28 cellular contexts compared by ENCODE assay signal in the genomic region with DNA sequence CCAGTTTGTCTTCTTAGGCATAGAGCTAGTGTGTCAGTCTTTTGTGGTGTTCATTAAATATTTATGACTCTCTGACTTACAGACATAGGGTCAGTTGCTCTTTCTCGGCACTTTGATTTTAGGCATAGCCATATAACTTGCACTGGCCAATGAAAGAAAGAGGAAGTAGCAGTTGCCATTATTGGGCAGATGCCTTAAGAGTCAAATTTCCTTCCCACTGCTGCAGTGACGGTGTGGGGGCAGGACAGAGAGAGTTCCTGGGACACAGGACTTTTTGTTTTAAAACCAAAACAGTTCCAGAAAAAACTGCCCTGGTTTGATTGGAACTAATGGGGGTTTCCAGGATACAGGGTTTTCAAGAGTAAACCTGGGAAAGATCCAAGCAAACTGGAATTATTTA.
DNase-seq lines count a peak whose midpoint lies in the region; ATAC-seq and TF ChIP-seq lines count a peak whose summit lies in the region.
"Had no signal": no experiment of that assay in that cellular context is flagged by ENCODE, and none has a peak within 500 bp of the region (broad histone marks: within the 10 kb centered on the region; RNA-seq: fewer than 3 reads in every experiment).

No MANE protein-coding gene starts in this region.

- TF ChIP-seq CTCF in OCI-LY7 (conservative IDR thresholded peaks at IDR 0.05; ENCODE audit: low read length): no peak

- H3K4me3 ChIP-seq in SJCRH30: no peak overlapping the region
- H3K4me3 ChIP-seq in OCI-LY7 (ENCODE audit: low read depth, low read length, poor library complexity, severe bottlenecking): no peak overlapping the region
- H3K4me3 ChIP-seq: smooth muscle cell, suprapubic skin, upper lobe of right lung had no signal

- no TSS peak for BruUV-seq in OCI-LY7 (replicated peaks; lab: Mats Ljungman, UMichigan)

- POLR2A ChIA-PET in OCI-LY7 (lab: Charles Lee): interaction anchor here (0.6 kb wide), 2 partner anchors 169 to 636 kb away, joined by 3 read pairs; no protein-coding TSS in a partner anchor

- no peak overlapping the region for H2AFZ ChIP-seq in OCI-LY7 (ENCODE audit: low read length)
- H2AFZ ChIP-seq: parathyroid adenoma had no signal

- H3K4me1 ChIP-seq in SJCRH30: peaks cover 14% of the 10 kb centered on the region
- H3K4me1 ChIP-seq in OCI-LY7 (ENCODE audit: insufficient read depth, low read length, poor library complexity, severe bottlenecking): no peaks in the 10 kb centered on the region
- H3K4me1 ChIP-seq: parathyroid adenoma, suprapubic skin, upper lobe of right lung had no signal

- H3K27ac ChIP-seq in SJCRH30: peak overlapping the region; percentile 71
- no peak overlapping the region for H3K27ac ChIP-seq in OCI-LY7 (ENCODE audit: low read depth, low read length, poor library complexity, severe bottlenecking)
- H3K27ac ChIP-seq: parathyroid adenoma, suprapubic skin, upper lobe of right lung had no signal

- peak; percentile 27 for DNase-seq in NCI-H748 (lab: John Stamatoyannopoulos, UW; ENCODE audit: unreplicated experiment)
- DNase-seq in NCI-H748 treated with DMSO at 0.1 percent for 48 hours (lab: John Stamatoyannopoulos, UW): no peak
- DNase-seq in SJCRH30: peak; percentile 91 to 98
- DNase-seq in medulla oblongata (ENCODE audit: extremely low spot score): peak; percentile 43
- no peak for DNase-seq in left lobe of liver (ENCODE audit: low spot score)
- no peak for DNase-seq in DMS114 treated with DMSO at 0.1 percent for 48 hours (lab: John Stamatoyannopoulos, UW; ENCODE audit: unreplicated experiment)
- DNase-seq in OCI-LY7 (ENCODE audit: low spot score): no peak
- DNase-seq: activated CD4-positive, alpha-beta T cell treated with anti-CD3 and anti-CD28 coated beads, Interleukin-2, amount 10 ng/mL, durations not matched to agents 24 days and 14 days; activated CD8-positive, alpha-beta memory T cell treated with anti-CD3 and anti-CD28 coated beads for 24 hours; activated naive CD4-positive, alpha-beta T cell treated with anti-CD3 and anti-CD28 coated beads, Interleukin-2, amount 50 U/mL, for 16 hours; activated T-cell treated with anti-CD3 and anti-CD28 coated beads for 4 hours; DND-41; endodermal cell; GF-D8; head of caudate nucleus; naive thymus-derived CD8-positive, alpha-beta T cell; NCI-H1417 treated with DMSO at 0.1 percent for 48 hours; NCI-H2029 treated with DMSO at 0.1 percent for 48 hours; NCI-H446; right cardiac atrium; Right ventricle myocardium superior; stimulated activated naive CD4-positive, alpha-beta T cell treated with Interleukin-2 at 50 U/mL for 16 hours; upper lobe of right lung had no signal

- ATAC-seq in HG03571 (IDR thresholded peaks at IDR 0.05; ENCODE audit: unreplicated experiment) (no peak), left lobe of liver (no peak)
- ATAC-seq: naive thymus-derived CD8-positive, alpha-beta T cell; right cardiac atrium; upper lobe of right lung; WTC11 had no signal

- intact Hi-C loops in OCI-LY7 (cut with micrococcal nuclease; ENCODE audit: unreplicated experiment): no loop called here

- H3K9me2 ChIP-seq in OCI-LY7 (ENCODE audit: insufficient read depth, low read length): no peaks in the 10 kb centered on the region

- no peaks in the 10 kb centered on the region for H3K79me2 ChIP-seq in OCI-LY7 (ENCODE audit: insufficient read depth, low read depth, low read length)
- H3K79me2 ChIP-seq: parathyroid adenoma had no signal

- no peaks in the 10 kb centered on the region for H3K27me3 ChIP-seq in SJCRH30
- H3K27me3 ChIP-seq: suprapubic skin, upper lobe of right lung had no signal

- CTCF ChIA-PET in OCI-LY7 (lab: Charles Lee; ENCODE audit: unreplicated experiment): no interaction called here

- H3K4me2 ChIP-seq in OCI-LY7 (ENCODE audit: low read length): no peak overlapping the region
- H3K4me2 ChIP-seq: smooth muscle cell had no signal

- H3K9me3 ChIP-seq in SJCRH30 (replicated peaks) (peaks cover 13% of the 10 kb centered on the region), OCI-LY7 (ENCODE audit: low read length) (peaks cover 12% of the 10 kb centered on the region; the same call in 1 of the 2 replicates)
- H3K9me3 ChIP-seq: suprapubic skin, upper lobe of right lung had no signal

- no peaks in the 10 kb centered on the region for H4K20me1 ChIP-seq in OCI-LY7 (ENCODE audit: insufficient read depth, low read length)

- H3K36me3 ChIP-seq in SJCRH30: no peaks in the 10 kb centered on the region
- no peaks in the 10 kb centered on the region for H3K36me3 ChIP-seq in OCI-LY7 (ENCODE audit: insufficient read depth, low read length)
- H3K36me3 ChIP-seq: suprapubic skin, upper lobe of right lung had no signal

Comparison
In these comparisons a context has a peak if more than half of its experiments do, and no peak if none do; other contexts are left out.
1. DNase-seq: peak in NCI-H748 (single experiment), SJCRH30 (2 of 2) and medulla oblongata (single experiment); none in NCI-H748 treated with DMSO at 0.1 percent for 48 hours (single experiment), left lobe of liver (single experiment), DMS114 treated with DMSO at 0.1 percent for 48 hours (single experiment) and OCI-LY7 (single experiment).